Comparison of ENCODE assay signal across 1 cellular context in genomic region chr11:118636569-118637290, GRCh38.
TF ChIP-seq lines count a peak whose summit lies in the region.

No MANE protein-coding gene starts in this region.

TF ChIP-seq in GM23338, 12 proteins besides CTCF, POLR2A, EP300 and RAD21 (continued from another document):
- no peak for TF ChIP-seq ZNF462 (CRISPR knock-in tag; IDR thresholded peaks at IDR 0.05)
- TF ChIP-seq JUNB (IDR thresholded peaks at IDR 0.05; ENCODE audit: unreplicated experiment) = no peak
- TF ChIP-seq ZNF114 (CRISPR knock-in tag; IDR thresholded peaks at IDR 0.05) = no peak
- TF ChIP-seq STAT1 (IDR thresholded peaks at IDR 0.05; ENCODE audit: unreplicated experiment) = no peak
